22 cellular contexts compared by ENCODE assay signal in genomic region chr17:14487068-14487467, GRCh38.
"Had no signal": no experiment of that assay in that cellular context is flagged by ENCODE, and none has a peak within 500 bp of the region (broad histone marks: within the 10 kb centered on the region; RNA-seq: fewer than 3 reads in every experiment).

No MANE protein-coding gene starts in this region.

- FAIRE-seq: RCC 7860 had no signal

- H3K27ac ChIP-seq: SJSA1, SK-N-MC had no signal

- H3K4me1 ChIP-seq: SJSA1 had no signal

- H3K4me3 ChIP-seq: MG63, SJSA1, SK-N-MC had no signal

- H3K36me3 ChIP-seq: MG63, SJSA1 had no signal

- H3K27me3 ChIP-seq: MG63, SJSA1 had no signal

- DNase-seq: IMR-90, Karpas-422, KG1, MG63, NCI-H1092 treated with DMSO at 0.1 percent for 48 hours, NCI-H1436, NCI-H187, NCI-H2029, NCI-H2081 treated with DMSO at 0.1 percent for 48 hours, NCI-H2171, NCI-H226, NCI-H446, NCI-H510A, NCI-H524 treated with DMSO at 0.1 percent for 48 hours, NCI-H69, NCI-H774, Right ventricle myocardium superior, RPMI8226, SIG-M5 had no signal

- H3K9me3 ChIP-seq: MG63, SJSA1 had no signal
